ENCODE assay signal across 1 cellular context in the genomic region with DNA sequence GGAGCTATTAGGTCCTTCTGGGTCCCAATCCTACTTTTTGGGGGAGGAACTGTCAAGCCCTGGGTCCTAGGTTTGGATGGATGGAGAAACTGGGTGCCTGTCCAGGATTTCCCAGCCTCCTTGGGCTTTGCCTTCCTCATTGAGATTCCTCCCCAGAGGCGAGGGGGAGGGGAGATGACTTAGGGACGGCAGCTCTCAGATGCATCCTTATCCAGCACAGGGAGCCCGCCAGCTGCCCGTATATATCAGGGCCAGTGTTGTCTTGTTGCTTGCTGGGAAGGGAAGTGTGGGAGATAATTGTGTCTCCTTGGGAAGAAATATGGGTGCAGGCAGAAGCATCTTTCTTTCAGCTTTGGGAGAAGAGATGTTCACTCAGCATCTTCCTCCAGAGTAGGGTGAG. TPM values are rescaled to one million over a fixed set of nuclear protein-coding genes. Genes with fewer than 3 reads are reported as not detected.
"Had no signal": no experiment of that assay in that cellular context is flagged by ENCODE, and none has a peak within 500 bp of the region (broad histone marks: within the 10 kb centered on the region; RNA-seq: fewer than 3 reads in every experiment).

No MANE protein-coding gene starts in this region.

RNA-seq across cellular contexts. Expression of gene DYTN, which starts 3.0 kb away (rescaled TPM):
- total RNA-seq: G401 had no signal
